ENCODE assay signal across 2 cellular contexts in the genomic region with DNA sequence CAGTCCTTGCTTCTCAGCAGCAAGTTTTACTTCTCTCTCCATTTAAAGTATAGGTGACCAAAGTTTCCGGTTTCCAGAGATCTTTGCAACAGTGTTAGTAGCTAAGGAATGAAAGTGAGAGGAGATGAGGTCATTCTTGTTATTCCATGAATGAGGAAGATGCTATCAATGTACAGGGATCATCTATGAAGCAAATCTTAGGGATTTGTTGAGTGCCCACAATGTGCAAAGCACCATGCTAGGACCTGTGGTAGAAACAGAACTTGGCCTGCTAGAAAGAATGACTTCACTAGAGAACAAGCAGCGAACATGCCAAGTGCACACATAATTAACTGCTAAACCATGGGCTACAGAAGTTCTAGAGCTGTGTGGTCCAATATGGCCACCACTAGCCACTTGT.
TF ChIP-seq lines count a peak whose summit lies in the region.

No MANE protein-coding gene starts in this region.

TF ChIP-seq in SK-N-SH treated with all-trans-retinoic acid at 6 μM for 48 hours, 23 proteins besides CTCF, POLR2A, EP300 and RAD21:
- TF ChIP-seq ZNF565 (CRISPR knock-in tag; conservative IDR thresholded peaks at IDR 0.05; ENCODE audit: low read depth) (no peak), ZNF70 (CRISPR knock-in tag; IDR thresholded peaks at IDR 0.05) (no peak), GLIS3 (CRISPR knock-in tag; IDR thresholded peaks at IDR 0.05) (no peak)
TF ChIP-seq in SK-N-SH treated with all-trans-retinoic acid at 6 μM for 48 hours: peak in this region for 0.

TF ChIP-seq in endothelial cell of umbilical vein, 7 proteins besides CTCF, POLR2A, EP300 and RAD21:
- TF ChIP-seq EZH2 (IDR thresholded peaks at IDR 0.05; ENCODE audit: borderline replicate concordance, low read depth, low read length, severe bottlenecking) (no peak), POLR2AphosphoS5 (IDR thresholded peaks at IDR 0.05; ENCODE audit: insufficient read depth, low read depth, low read length) (no peak), FOS (IDR thresholded peaks at IDR 0.05; ENCODE audit: borderline replicate concordance, insufficient read depth, low read length) (no peak), MYC (IDR thresholded peaks at IDR 0.05; ENCODE audit: low read depth, low read length) (no peak), JUN (IDR thresholded peaks at IDR 0.05; ENCODE audit: borderline replicate concordance, insufficient read depth, insufficient read length, low read depth) (no peak), GATA2 (IDR thresholded peaks at IDR 0.05; ENCODE audit: insufficient read depth, insufficient read length, low read depth, low read length) (peak; percentile 20)
- TF ChIP-seq, protein P1, sequence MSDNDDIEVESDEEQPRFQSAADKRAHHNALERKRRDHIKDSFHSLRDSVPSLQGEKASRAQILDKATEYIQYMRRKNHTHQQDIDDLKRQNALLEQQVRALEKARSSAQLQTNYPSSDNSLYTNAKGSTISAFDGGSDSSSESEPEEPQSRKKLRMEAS (IDR thresholded peaks at IDR 0.05; ENCODE audit: insufficient read depth, insufficient read length) = no peak
